In the genomic region with DNA sequence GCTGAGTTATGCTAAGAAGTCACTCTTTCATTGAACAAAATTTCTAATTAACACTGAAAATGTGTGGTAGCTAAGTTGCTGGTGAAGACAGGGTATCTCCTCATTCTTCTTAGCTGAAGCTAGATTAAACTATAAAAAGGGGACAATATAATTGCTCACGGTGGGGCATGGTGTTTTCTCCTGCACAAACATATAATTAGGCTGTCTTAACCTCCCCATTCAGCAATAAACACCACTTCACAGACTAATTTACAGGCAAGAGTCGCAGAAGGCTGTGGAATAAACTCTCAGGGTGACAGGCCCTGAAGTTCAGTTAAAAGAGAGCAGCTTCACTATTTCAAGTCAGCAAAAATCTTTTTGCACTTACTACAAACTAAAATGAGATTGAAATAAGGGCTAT, we compare ENCODE assay signal across 17 cellular contexts.
"Had no signal": no experiment of that assay in that cellular context is flagged by ENCODE, and none has a peak within 500 bp of the region (broad histone marks: within the 10 kb centered on the region; RNA-seq: fewer than 3 reads in every experiment).

No MANE protein-coding gene starts in this region.

- H3K4me1 ChIP-seq: left ventricle myocardium inferior, lower lobe of right lung, right atrium auricular region, upper lobe of left lung had no signal

- H3K36me3 ChIP-seq: left ventricle myocardium inferior, lower lobe of right lung, right atrium auricular region, upper lobe of left lung, vagina had no signal

- H3K9me3 ChIP-seq: left ventricle myocardium inferior, lower lobe of right lung, right atrium auricular region, upper lobe of left lung, vagina had no signal

- H3K9me3 Mint-ChIP-seq: nephron had no signal

- H3K27ac ChIP-seq: coronary artery, hepatocyte, left ventricle myocardium inferior, lower lobe of right lung, right atrium auricular region, upper lobe of left lung, vagina had no signal

- DNase-seq: effector CD4-positive, alpha-beta T cell; foreskin melanocyte; head of caudate nucleus; kidney; lower lobe of right lung; mesenchymal stem cell; midbrain; small intestine; stimulated activated CD4-positive, alpha-beta T cell treated with anti-CD3 and anti-CD28 coated beads, Interleukin-2, amount 100 ng/mL, for 48 hours; stimulated activated naive CD4-positive, alpha-beta T cell treated with Interleukin-2 at 50 U/mL for 16 hours; upper lobe of left lung had no signal

- H3K4me3 Mint-ChIP-seq: nephron had no signal

- H3K4me3 ChIP-seq: coronary artery, hepatocyte, left ventricle myocardium inferior, lower lobe of right lung, right atrium auricular region, upper lobe of left lung, vagina had no signal

- H3K27me3 ChIP-seq: hepatocyte, right atrium auricular region, upper lobe of left lung, vagina had no signal

- ATAC-seq: lower lobe of right lung had no signal
